Comparison of ENCODE assay signal across 11 cellular contexts in genomic region chr4:135838889-135839288, GRCh38.
DNase-seq lines count a peak whose midpoint lies in the region; ATAC-seq and TF ChIP-seq lines count a peak whose summit lies in the region.
"Had no signal": no experiment of that assay in that cellular context is flagged by ENCODE, and none has a peak within 500 bp of the region (broad histone marks: within the 10 kb centered on the region; RNA-seq: fewer than 3 reads in every experiment).

No MANE protein-coding gene starts in this region.

- H3K4me3 ChIP-seq in GM23338 (no peak overlapping the region), choroid plexus epithelial cell (ENCODE audit: low read depth, low read length) (no peak overlapping the region), neuron (ENCODE audit: low read length) (no peak overlapping the region)
- H3K4me3 ChIP-seq: adrenal gland, esophagus muscularis mucosa, skin epidermis had no signal

- no peaks in the 10 kb centered on the region for H3K9me3 Mint-ChIP-seq in GM23338

- H3K36me3 ChIP-seq in GM23338 (ENCODE audit: insufficient read depth) = no peaks in the 10 kb centered on the region
- H3K36me3 ChIP-seq in neuron (ENCODE audit: insufficient read depth, low read length) = no peaks in the 10 kb centered on the region
- H3K36me3 ChIP-seq: adrenal gland, esophagus muscularis mucosa had no signal

- H3K27ac ChIP-seq in GM23338 (ENCODE audit: low read depth) = no peak overlapping the region
- H3K27ac ChIP-seq: adrenal gland, esophagus muscularis mucosa, skin epidermis had no signal

- no peaks in the 10 kb centered on the region for H4K20me1 ChIP-seq in GM23338 (replicated peaks; ENCODE audit: insufficient read depth)

- H3K36me3 Mint-ChIP-seq in GM23338 (ENCODE audit: low read depth) = no peaks in the 10 kb centered on the region

- H3K9me3 ChIP-seq in neuron (ENCODE audit: low read length) = no peaks in the 10 kb centered on the region
- H3K9me3 ChIP-seq: adrenal gland, esophagus muscularis mucosa had no signal

- H3K4me1 ChIP-seq in GM23338 (ENCODE audit: insufficient read depth) = no peaks in the 10 kb centered on the region
- H3K4me1 ChIP-seq in neuron (ENCODE audit: insufficient read depth, low read length) = peaks cover 12% of the 10 kb centered on the region
- H3K4me1 ChIP-seq: adrenal gland, esophagus muscularis mucosa had no signal

- no peak overlapping the region for H3K4me3 Mint-ChIP-seq in GM23338

- DNase-seq in GM23338 (ENCODE audit: low spot score) (peak; percentile 40), NCI-H460 (ENCODE audit: extremely low read depth, low read depth) (peak; percentile 6), choroid plexus epithelial cell (ENCODE audit: low read depth) (peak; percentile 87), NCI-H1930 (lab: John Stamatoyannopoulos, UW) (no peak)
- no peak for DNase-seq in activated CD8-positive, alpha-beta memory T cell treated with anti-CD3 and anti-CD28 coated beads, Interleukin-2, amount 50 U/mL, for 48 hours
- DNase-seq: adrenal gland had no signal

- no peaks in the 10 kb centered on the region for H3K79me2 ChIP-seq in GM23338 (replicated peaks; ENCODE audit: insufficient read depth)

- H3K27me3 ChIP-seq in GM23338 (ENCODE audit: insufficient read depth) (no peaks in the 10 kb centered on the region), neuron (ENCODE audit: insufficient read depth, low read length) (no peaks in the 10 kb centered on the region)
- H3K27me3 ChIP-seq: adrenal gland, esophagus muscularis mucosa had no signal

- H3K4me2 ChIP-seq in GM23338 = no peak overlapping the region

- ATAC-seq in GM23338 = no peak
- no peak for ATAC-seq in esophagus mucosa
- no peak for ATAC-seq in GM18517 (IDR thresholded peaks at IDR 0.05; ENCODE audit: unreplicated experiment)

- no peaks in the 10 kb centered on the region for H3K27me3 Mint-ChIP-seq in GM23338 (ENCODE audit: insufficient read depth, low read depth, poor library complexity)

- peaks cover 5% of the 10 kb centered on the region; the same call in 1 of the 2 replicates for H3K9me2 ChIP-seq in GM23338 (ENCODE audit: insufficient read depth)

- H2AFZ ChIP-seq in GM23338 (no peak overlapping the region), neuron (ENCODE audit: low read depth, low read length) (peak overlapping the region; percentile 49)

- TF ChIP-seq CTCF in GM23338 (conservative IDR thresholded peaks at IDR 0.05; ENCODE audit: low read depth in 2 of 2) (no peak), choroid plexus epithelial cell (conservative IDR thresholded peaks at IDR 0.05; ENCODE audit: low read depth, low read length) (no peak)

- no peaks in the 10 kb centered on the region for H3F3A ChIP-seq in GM23338 (replicated peaks; ENCODE audit: low read depth)

- H3K27ac Mint-ChIP-seq in GM23338 = no peak overlapping the region

- H3K4me1 Mint-ChIP-seq in GM23338 = no peaks in the 10 kb centered on the region

TF ChIP-seq in GM23338, 12 proteins besides CTCF, POLR2A, EP300 and RAD21 (continues in another document):
- TF ChIP-seq REST (IDR thresholded peaks at IDR 0.05; ENCODE audit: unreplicated experiment) (no peak), POLR2AphosphoS5 (IDR thresholded peaks at IDR 0.05; ENCODE audit: low read depth) (no peak), ZNF331 (CRISPR knock-in tag; IDR thresholded peaks at IDR 0.05; ENCODE audit: low read depth) (no peak), JUNB (IDR thresholded peaks at IDR 0.05; ENCODE audit: unreplicated experiment) (no peak), STAT1 (IDR thresholded peaks at IDR 0.05; ENCODE audit: unreplicated experiment) (no peak), CREB1 (CRISPR knock-in tag; IDR thresholded peaks at IDR 0.05; ENCODE audit: low read depth) (no peak), EZH2phosphoT487 (IDR thresholded peaks at IDR 0.05; ENCODE audit: unreplicated experiment) (no peak), ZNF114 (CRISPR knock-in tag; IDR thresholded peaks at IDR 0.05) (no peak), ETS1 (IDR thresholded peaks at IDR 0.05) (no peak)

Comparison
In these comparisons a context has a peak if more than half of its experiments do, and no peak if none do; other contexts are left out.
1. DNase-seq: peak in GM23338 (single experiment), NCI-H460 (single experiment) and choroid plexus epithelial cell (single experiment); none in activated CD8-positive, alpha-beta memory T cell treated with anti-CD3 and anti-CD28 coated beads, Interleukin-2, amount 50 U/mL, for 48 hours (single experiment) and NCI-H1930 (0 of 2).